ENCODE assay signal across 16 cellular contexts in the genomic region with DNA sequence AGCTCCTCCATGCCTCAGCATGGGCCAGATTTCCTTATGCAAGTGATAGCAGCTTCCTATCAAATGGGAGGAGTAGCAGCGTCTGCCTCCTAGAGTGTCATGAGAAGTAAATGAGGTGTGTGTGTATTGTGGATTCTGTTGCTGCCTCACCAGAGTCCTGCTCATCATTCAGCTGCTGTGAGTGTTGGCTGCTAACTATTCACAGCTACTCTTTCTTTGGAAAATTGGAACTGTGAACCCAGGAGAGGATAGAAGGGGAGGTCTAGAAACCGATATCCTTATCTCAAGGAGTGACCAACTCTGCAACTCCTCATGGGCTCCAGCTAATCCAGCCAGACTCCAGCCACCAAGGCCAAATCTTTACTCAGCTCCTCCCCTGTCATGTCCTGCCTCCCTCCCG.
DNase-seq lines count a peak whose midpoint lies in the region; ATAC-seq and TF ChIP-seq lines count a peak whose summit lies in the region.
"Had no signal": no experiment of that assay in that cellular context is flagged by ENCODE, and none has a peak within 500 bp of the region (broad histone marks: within the 10 kb centered on the region; RNA-seq: fewer than 3 reads in every experiment).

No MANE protein-coding gene starts in this region.

- H3K27ac ChIP-seq in Karpas-422 (ENCODE audit: low read length), result peak overlapping the region; percentile 99
- H3K27ac ChIP-seq: BLaER1 treated with 17β-estradiol and CSF1 and Interleukin-3, amounts not matched to agents 10 nM and 100 nM had no signal

- H3K9me2 ChIP-seq in Karpas-422 (replicated peaks; ENCODE audit: insufficient read depth, low read length), result no peaks in the 10 kb centered on the region

- TF ChIP-seq CTCF in HFFc6 (IDR thresholded peaks at IDR 0.05) (no peak), fibroblast of the aortic adventitia (IDR thresholded peaks at IDR 0.05; ENCODE audit: insufficient read depth, low read length) (no peak)

- peak overlapping the region; percentile 66 for H3K4me2 ChIP-seq in Karpas-422 (ENCODE audit: low read depth, low read length, poor library complexity, severe bottlenecking)

- H3K36me3 ChIP-seq in Karpas-422 (ENCODE audit: insufficient read depth, low read length), result peaks cover 63% of the 10 kb centered on the region
- H3K36me3 ChIP-seq: BLaER1 treated with 17β-estradiol and CSF1 and Interleukin-3, amounts not matched to agents 10 nM and 100 nM had no signal

- H4K20me1 ChIP-seq in Karpas-422 (ENCODE audit: insufficient read depth, low read depth, low read length), result no peaks in the 10 kb centered on the region
- H4K20me1 ChIP-seq: BLaER1 treated with 17β-estradiol and CSF1 and Interleukin-3, amounts not matched to agents 10 nM and 100 nM had no signal

- DNase-seq in HFFc6, result no peak
- no peak for DNase-seq in Karpas-422
- peak; percentile 28 for DNase-seq in fibroblast of the aortic adventitia (ENCODE audit: low read depth)
- DNase-seq in posterior vena cava (ENCODE audit: low spot score), result peak; percentile 8
- no peak for DNase-seq in stimulated activated CD4-positive, alpha-beta T cell treated with anti-CD3 and anti-CD28 coated beads, Interleukin-4, amount 100 ng/mL, for 24 hours
- DNase-seq in DMS 273 treated with DMSO at 0.1 percent for 48 hours (lab: John Stamatoyannopoulos, UW), result no peak
- DNase-seq: CD8-positive, alpha-beta memory T cell; DMS79; KG1; NCI-H1417 treated with DMSO at 0.1 percent for 48 hours; NCI-H187 treated with DMSO at 0.1 percent for 48 hours; NCI-H2171; NCI-H526 had no signal

- intact Hi-C loops in posterior vena cava (cut with DNase I), result no loop called here

- peaks cover 100% of the 10 kb centered on the region for H3K4me1 ChIP-seq in Karpas-422 (ENCODE audit: low read length)

- H3K36me3 Mint-ChIP-seq in HFFc6 (ENCODE audit: low read depth), result peaks cover 42% of the 10 kb centered on the region

- H3K4me3 ChIP-seq in Karpas-422 (ENCODE audit: low read length), result peak overlapping the region; percentile 46; the same call in 1 of the 2 replicates
- H3K4me3 ChIP-seq in fibroblast of the aortic adventitia (ENCODE audit: low read depth, low read length), result no peak overlapping the region
- H3K4me3 ChIP-seq: BLaER1 treated with 17β-estradiol and CSF1 and Interleukin-3, amounts not matched to agents 10 nM and 100 nM had no signal

- no peak overlapping the region for H2AFZ ChIP-seq in Karpas-422 (ENCODE audit: low read length)

- no peaks in the 10 kb centered on the region; the same call in 1 of the 2 replicates for H3K9me3 ChIP-seq in Karpas-422 (ENCODE audit: low read length)
- H3K9me3 ChIP-seq: BLaER1 treated with 17β-estradiol and CSF1 and Interleukin-3, amounts not matched to agents 10 nM and 100 nM had no signal

- ATAC-seq in GM18498 (IDR thresholded peaks at IDR 0.05; ENCODE audit: unreplicated experiment), result no peak
- ATAC-seq: HepG2 had no signal

- peak overlapping the region; percentile 64 for H3K9ac ChIP-seq in Karpas-422 (ENCODE audit: low read length)
- H3K9ac ChIP-seq: BLaER1 treated with 17β-estradiol and CSF1 and Interleukin-3, amounts not matched to agents 10 nM and 100 nM had no signal

- no peak overlapping the region for H3K4me3 Mint-ChIP-seq in HFFc6
- H3K4me3 Mint-ChIP-seq: CD8-positive, alpha-beta memory T cell had no signal

- no peaks in the 10 kb centered on the region for H3K27me3 Mint-ChIP-seq in HFFc6 (ENCODE audit: insufficient read depth)

- peaks cover 81% of the 10 kb centered on the region for H3K79me2 ChIP-seq in Karpas-422 (ENCODE audit: low read length)

- H3K9me3 Mint-ChIP-seq in HFFc6, result no peaks in the 10 kb centered on the region; the same call in 1 of the 2 replicates
- H3K9me3 Mint-ChIP-seq: CD8-positive, alpha-beta memory T cell had no signal

- peak overlapping the region; percentile 14; the same call in 1 of the 2 replicates for H3K27ac Mint-ChIP-seq in HFFc6
- H3K27ac Mint-ChIP-seq: CD8-positive, alpha-beta memory T cell had no signal

- no peaks in the 10 kb centered on the region for H3K27me3 ChIP-seq in Karpas-422 (ENCODE audit: low read length)
- H3K27me3 ChIP-seq: BLaER1 treated with 17β-estradiol and CSF1 and Interleukin-3, amounts not matched to agents 10 nM and 100 nM had no signal

- H3K4me1 Mint-ChIP-seq in HFFc6 (ENCODE audit: low read depth), result peaks cover 60% of the 10 kb centered on the region

Comparison
In these comparisons a context has a peak if more than half of its experiments do, and no peak if none do; other contexts are left out.
1. DNase-seq: peak in fibroblast of the aortic adventitia (single experiment) and posterior vena cava (single experiment); none in HFFc6 (single experiment), Karpas-422 (single experiment), stimulated activated CD4-positive, alpha-beta T cell treated with anti-CD3 and anti-CD28 coated beads, Interleukin-4, amount 100 ng/mL, for 24 hours (single experiment) and DMS 273 treated with DMSO at 0.1 percent for 48 hours (single experiment).